1 cellular context compared by ENCODE assay signal in the genomic region with DNA sequence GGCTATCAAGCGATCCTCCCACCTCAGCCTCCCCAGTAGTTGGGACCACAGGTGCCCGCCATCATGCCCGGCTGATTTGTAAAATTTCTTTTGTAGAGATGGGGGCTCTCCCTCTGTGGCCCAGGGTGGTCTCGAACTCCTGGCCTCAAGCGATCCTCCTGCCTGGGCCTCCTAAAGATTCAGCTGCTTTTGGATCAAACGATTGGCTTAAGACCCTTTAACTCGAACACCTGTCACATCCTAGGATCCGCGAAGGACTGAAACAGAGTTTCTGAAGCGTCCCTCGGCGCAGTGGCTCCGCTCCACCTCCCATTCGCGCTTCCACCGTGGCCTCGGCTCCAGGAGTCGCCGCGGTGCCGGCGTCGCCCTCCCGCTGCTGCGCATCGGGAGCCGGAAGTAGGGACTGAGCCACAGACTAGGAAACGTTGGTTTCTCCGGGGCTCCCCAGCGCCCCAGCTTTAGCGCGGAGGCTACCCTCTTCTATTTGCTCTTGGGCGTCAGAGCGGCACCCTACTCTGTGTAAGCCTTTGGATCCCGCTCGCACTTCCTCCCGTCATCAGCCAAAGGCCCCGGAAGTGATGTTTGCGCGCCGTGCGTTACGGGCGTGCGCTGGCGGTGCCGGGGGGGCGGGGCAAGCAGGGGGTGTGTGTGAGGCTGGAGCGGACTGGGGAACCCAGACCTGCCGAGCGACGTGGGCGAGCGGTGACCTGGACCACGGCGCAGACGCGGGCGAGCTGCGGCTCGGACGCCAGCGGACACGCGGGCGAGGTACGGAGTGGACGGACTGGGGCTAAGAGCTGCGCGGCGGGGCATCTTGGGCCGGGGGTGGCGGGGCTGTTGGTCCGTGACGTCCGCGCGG.
TF ChIP-seq lines count a peak whose summit lies in the region.

No MANE protein-coding gene starts in this region.

TF ChIP-seq in HepG2, 621 proteins besides CTCF, POLR2A, EP300 and RAD21 (continued from another document and continues in another):
- TF ChIP-seq, protein P1, sequence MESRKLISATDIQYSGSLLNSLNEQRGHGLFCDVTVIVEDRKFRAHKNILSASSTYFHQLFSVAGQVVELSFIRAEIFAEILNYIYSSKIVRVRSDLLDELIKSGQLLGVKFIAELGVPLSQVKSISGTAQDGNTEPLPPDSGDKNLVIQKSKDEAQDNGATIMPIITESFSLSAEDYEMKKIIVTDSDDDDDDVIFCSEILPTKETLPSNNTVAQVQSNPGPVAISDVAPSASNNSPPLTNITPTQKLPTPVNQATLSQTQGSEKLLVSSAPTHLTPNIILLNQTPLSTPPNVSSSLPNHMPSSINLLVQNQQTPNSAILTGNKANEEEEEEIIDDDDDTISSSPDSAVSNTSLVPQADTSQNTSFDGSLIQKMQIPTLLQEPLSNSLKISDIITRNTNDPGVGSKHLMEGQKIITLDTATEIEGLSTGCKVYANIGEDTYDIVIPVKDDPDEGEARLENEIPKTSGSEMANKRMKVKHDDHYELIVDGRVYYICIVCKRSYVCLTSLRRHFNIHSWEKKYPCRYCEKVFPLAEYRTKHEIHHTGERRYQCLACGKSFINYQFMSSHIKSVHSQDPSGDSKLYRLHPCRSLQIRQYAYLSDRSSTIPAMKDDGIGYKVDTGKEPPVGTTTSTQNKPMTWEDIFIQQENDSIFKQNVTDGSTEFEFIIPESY (CRISPR knock-in tag; IDR thresholded peaks at IDR 0.05): no peak
- TF ChIP-seq SPEN (CRISPR knock-in tag; IDR thresholded peaks at IDR 0.05; ENCODE audit: low read depth) (peak; percentile 47; the same call in 1 of the 2 replicates), ZFP41 (CRISPR knock-in tag; IDR thresholded peaks at IDR 0.05; ENCODE audit: borderline replicate concordance) (0 out of 2 replicates have a peak, but pooled peaks have one; percentile 65), HBP1 (CRISPR knock-in tag; IDR thresholded peaks at IDR 0.05; ENCODE audit: low read depth) (peak; percentile 65), FIP1L1 (IDR thresholded peaks at IDR 0.05; ENCODE audit: borderline replicate concordance, insufficient read depth, low read depth, low read length) (no peak), ZNF44 (CRISPR knock-in tag; IDR thresholded peaks at IDR 0.05) (no peak), ZHX2 (IDR thresholded peaks at IDR 0.05; ENCODE audit: low read depth) (peak; percentile 88), ZHX2 (CRISPR knock-in tag; IDR thresholded peaks at IDR 0.05; ENCODE audit: borderline replicate concordance) (no peak), MATR3 (CRISPR knock-in tag; IDR thresholded peaks at IDR 0.05) (no peak), ZNF530 (CRISPR knock-in tag; IDR thresholded peaks at IDR 0.05; ENCODE audit: low read depth) (peak; percentile 60; the same call in 1 of the 2 replicates), PHF8 (CRISPR knock-in tag; IDR thresholded peaks at IDR 0.05) (peak; percentile 84), ZNF430 (CRISPR knock-in tag; IDR thresholded peaks at IDR 0.05) (peak; percentile 75), POLR2AphosphoS5 (IDR thresholded peaks at IDR 0.05; ENCODE audit: low read depth, low read length) (peak; percentile 91), SMARCE1 (IDR thresholded peaks at IDR 0.05; ENCODE audit: borderline replicate concordance) (no peak), ZNF160 (CRISPR knock-in tag; IDR thresholded peaks at IDR 0.05) (0 out of 2 replicates have a peak, but pooled peaks have one; percentile 9), ZBTB1 (CRISPR knock-in tag; IDR thresholded peaks at IDR 0.05; ENCODE audit: borderline replicate concordance) (no peak), NR2F1 (CRISPR knock-in tag; IDR thresholded peaks at IDR 0.05) (no peak), MNT (IDR thresholded peaks at IDR 0.05) (peak; percentile 48), ZNF709 (CRISPR knock-in tag; IDR thresholded peaks at IDR 0.05) (peak; percentile 78), KLF12 (CRISPR knock-in tag; IDR thresholded peaks at IDR 0.05; ENCODE audit: borderline replicate concordance) (peak; percentile 66; the same call in 1 of the 2 replicates), ZNF577 (CRISPR knock-in tag; IDR thresholded peaks at IDR 0.05; ENCODE audit: borderline replicate concordance, low read depth) (0 out of 2 replicates have a peak, but pooled peaks have one; percentile 38), ZNF607 (CRISPR knock-in tag; IDR thresholded peaks at IDR 0.05; ENCODE audit: borderline replicate concordance) (peak; percentile 26; the same call in 1 of the 2 replicates), ZNF121 (CRISPR knock-in tag; IDR thresholded peaks at IDR 0.05) (no peak)
- TF ChIP-seq, protein P2, sequence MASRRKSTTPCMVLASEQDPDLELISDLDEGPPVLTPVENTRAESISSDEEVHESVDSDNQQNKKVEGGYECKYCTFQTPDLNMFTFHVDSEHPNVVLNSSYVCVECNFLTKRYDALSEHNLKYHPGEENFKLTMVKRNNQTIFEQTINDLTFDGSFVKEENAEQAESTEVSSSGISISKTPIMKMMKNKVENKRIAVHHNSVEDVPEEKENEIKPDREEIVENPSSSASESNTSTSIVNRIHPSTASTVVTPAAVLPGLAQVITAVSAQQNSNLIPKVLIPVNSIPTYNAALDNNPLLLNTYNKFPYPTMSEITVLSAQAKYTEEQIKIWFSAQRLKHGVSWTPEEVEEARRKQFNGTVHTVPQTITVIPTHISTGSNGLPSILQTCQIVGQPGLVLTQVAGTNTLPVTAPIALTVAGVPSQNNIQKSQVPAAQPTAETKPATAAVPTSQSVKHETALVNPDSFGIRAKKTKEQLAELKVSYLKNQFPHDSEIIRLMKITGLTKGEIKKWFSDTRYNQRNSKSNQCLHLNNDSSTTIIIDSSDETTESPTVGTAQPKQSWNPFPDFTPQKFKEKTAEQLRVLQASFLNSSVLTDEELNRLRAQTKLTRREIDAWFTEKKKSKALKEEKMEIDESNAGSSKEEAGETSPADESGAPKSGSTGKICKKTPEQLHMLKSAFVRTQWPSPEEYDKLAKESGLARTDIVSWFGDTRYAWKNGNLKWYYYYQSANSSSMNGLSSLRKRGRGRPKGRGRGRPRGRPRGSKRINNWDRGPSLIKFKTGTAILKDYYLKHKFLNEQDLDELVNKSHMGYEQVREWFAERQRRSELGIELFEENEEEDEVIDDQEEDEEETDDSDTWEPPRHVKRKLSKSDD (CRISPR knock-in tag; IDR thresholded peaks at IDR 0.05; ENCODE audit: low read depth): peak; percentile 79; the same call in 1 of the 2 replicates
- TF ChIP-seq, protein P3, sequence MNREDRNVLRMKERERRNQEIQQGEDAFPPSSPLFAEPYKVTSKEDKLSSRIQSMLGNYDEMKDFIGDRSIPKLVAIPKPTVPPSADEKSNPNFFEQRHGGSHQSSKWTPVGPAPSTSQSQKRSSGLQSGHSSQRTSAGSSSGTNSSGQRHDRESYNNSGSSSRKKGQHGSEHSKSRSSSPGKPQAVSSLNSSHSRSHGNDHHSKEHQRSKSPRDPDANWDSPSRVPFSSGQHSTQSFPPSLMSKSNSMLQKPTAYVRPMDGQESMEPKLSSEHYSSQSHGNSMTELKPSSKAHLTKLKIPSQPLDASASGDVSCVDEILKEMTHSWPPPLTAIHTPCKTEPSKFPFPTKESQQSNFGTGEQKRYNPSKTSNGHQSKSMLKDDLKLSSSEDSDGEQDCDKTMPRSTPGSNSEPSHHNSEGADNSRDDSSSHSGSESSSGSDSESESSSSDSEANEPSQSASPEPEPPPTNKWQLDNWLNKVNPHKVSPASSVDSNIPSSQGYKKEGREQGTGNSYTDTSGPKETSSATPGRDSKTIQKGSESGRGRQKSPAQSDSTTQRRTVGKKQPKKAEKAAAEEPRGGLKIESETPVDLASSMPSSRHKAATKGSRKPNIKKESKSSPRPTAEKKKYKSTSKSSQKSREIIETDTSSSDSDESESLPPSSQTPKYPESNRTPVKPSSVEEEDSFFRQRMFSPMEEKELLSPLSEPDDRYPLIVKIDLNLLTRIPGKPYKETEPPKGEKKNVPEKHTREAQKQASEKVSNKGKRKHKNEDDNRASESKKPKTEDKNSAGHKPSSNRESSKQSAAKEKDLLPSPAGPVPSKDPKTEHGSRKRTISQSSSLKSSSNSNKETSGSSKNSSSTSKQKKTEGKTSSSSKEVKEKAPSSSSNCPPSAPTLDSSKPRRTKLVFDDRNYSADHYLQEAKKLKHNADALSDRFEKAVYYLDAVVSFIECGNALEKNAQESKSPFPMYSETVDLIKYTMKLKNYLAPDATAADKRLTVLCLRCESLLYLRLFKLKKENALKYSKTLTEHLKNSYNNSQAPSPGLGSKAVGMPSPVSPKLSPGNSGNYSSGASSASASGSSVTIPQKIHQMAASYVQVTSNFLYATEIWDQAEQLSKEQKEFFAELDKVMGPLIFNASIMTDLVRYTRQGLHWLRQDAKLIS (CRISPR knock-in tag; IDR thresholded peaks at IDR 0.05): no peak
- TF ChIP-seq, protein P4, sequence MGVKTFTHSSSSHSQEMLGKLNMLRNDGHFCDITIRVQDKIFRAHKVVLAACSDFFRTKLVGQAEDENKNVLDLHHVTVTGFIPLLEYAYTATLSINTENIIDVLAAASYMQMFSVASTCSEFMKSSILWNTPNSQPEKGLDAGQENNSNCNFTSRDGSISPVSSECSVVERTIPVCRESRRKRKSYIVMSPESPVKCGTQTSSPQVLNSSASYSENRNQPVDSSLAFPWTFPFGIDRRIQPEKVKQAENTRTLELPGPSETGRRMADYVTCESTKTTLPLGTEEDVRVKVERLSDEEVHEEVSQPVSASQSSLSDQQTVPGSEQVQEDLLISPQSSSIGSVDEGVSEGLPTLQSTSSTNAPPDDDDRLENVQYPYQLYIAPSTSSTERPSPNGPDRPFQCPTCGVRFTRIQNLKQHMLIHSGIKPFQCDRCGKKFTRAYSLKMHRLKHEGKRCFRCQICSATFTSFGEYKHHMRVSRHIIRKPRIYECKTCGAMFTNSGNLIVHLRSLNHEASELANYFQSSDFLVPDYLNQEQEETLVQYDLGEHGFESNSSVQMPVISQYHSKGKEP (CRISPR knock-in tag; IDR thresholded peaks at IDR 0.05): no peak; the same call in 1 of the 2 replicates
- TF ChIP-seq, protein P5, sequence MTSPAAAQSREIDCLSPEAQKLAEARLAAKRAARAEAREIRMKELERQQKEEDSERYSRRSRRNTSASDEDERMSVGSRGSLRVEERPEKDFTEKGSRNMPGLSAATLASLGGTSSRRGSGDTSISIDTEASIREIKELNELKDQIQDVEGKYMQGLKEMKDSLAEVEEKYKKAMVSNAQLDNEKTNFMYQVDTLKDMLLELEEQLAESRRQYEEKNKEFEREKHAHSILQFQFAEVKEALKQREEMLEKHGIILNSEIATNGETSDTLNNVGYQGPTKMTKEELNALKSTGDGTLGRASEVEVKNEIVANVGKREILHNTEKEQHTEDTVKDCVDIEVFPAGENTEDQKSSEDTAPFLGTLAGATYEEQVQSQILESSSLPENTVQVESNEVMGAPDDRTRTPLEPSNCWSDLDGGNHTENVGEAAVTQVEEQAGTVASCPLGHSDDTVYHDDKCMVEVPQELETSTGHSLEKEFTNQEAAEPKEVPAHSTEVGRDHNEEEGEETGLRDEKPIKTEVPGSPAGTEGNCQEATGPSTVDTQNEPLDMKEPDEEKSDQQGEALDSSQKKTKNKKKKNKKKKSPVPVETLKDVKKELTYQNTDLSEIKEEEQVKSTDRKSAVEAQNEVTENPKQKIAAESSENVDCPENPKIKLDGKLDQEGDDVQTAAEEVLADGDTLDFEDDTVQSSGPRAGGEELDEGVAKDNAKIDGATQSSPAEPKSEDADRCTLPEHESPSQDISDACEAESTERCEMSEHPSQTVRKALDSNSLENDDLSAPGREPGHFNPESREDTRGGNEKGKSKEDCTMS (CRISPR knock-in tag; conservative IDR thresholded peaks at IDR 0.05): no peak
